Comparison of ENCODE assay signal across 17 cellular contexts in genomic region chr19:16575282-16575681, GRCh38. TPM values are rescaled to one million over a fixed set of nuclear protein-coding genes. Genes with fewer than 3 reads are reported as not detected.
DNase-seq lines count a peak whose midpoint lies in the region; ATAC-seq and TF ChIP-seq lines count a peak whose summit lies in the region.
"Had no signal": no experiment of that assay in that cellular context is flagged by ENCODE, and none has a peak within 500 bp of the region (broad histone marks: within the 10 kb centered on the region; RNA-seq: fewer than 3 reads in every experiment).

No MANE protein-coding gene starts in this region.

- 97 to 100% methylated on average over 2 of the region's 2 CpGs for WGBS in GM23248 (ENCODE audit: low coverage in 1 of 2, low lambda C conversion rate in 2 of 2, missing lambda C conversion rate in 2 of 2), 2 experiments

- no peak overlapping the region for H3K4me2 ChIP-seq in GM23248 (ENCODE audit: unreplicated experiment)

- 0 out of 2 replicates have a peak, but pooled peaks cover 6% of the 10 kb centered on the region for H3F3A ChIP-seq in GM23248 (ENCODE audit: insufficient read depth)

- H3K4me3 ChIP-seq in lower lobe of right lung (no peak overlapping the region), GM23248 (no peak overlapping the region)
- H3K4me3 ChIP-seq: right atrium auricular region, vagina had no signal

- peaks cover 96% of the 10 kb centered on the region for H3K79me2 ChIP-seq in GM23248 (ENCODE audit: insufficient read depth)

- no peak for ATAC-seq in stimulated activated memory B cell treated with anti-CD40 and anti-IgM and Interleukin-4, amounts not matched to agents 10 μg/mL and 1 μg/mL and 100 μg/mL, for 72 hours
- ATAC-seq in lower lobe of right lung (no peak), HG03342 (IDR thresholded peaks at IDR 0.05; ENCODE audit: unreplicated experiment) (no peak)

- peak overlapping the region; percentile 51 for H3K4me3 Mint-ChIP-seq in activated naive CD4-positive, alpha-beta T cell treated with anti-CD3 and anti-CD28 coated beads, Interleukin-2, amount 50 U/mL, for 24 hours
- peak overlapping the region; percentile 14 for H3K4me3 Mint-ChIP-seq in endothelial cell (ENCODE audit: unreplicated experiment)
- H3K4me3 Mint-ChIP-seq in stimulated activated memory B cell treated with anti-CD40 and anti-IgM and Interleukin-4, amounts not matched to agents 10 μg/mL and 1 μg/mL and 100 μg/mL, for 72 hours: peak overlapping the region; percentile 30

- in situ Hi-C loops in GM23248 (cut with MboI): no loop called here

- DNase-seq in activated naive CD4-positive, alpha-beta T cell treated with Interleukin-2 at 50 U/mL for 16 hours: no peak
- DNase-seq in endothelial cell (ENCODE audit: low spot score): no peak
- no peak for DNase-seq in lower lobe of right lung
- no peak for DNase-seq in GM23248
- DNase-seq: Caco-2, hypothalamus, kidney glomerular epithelial cell, mesendoderm, NCI-H1436 treated with DMSO at 0.1 percent for 48 hours, NCI-H82, RPMI8226 had no signal

- H3K27me3 Mint-ChIP-seq in activated naive CD4-positive, alpha-beta T cell treated with anti-CD3 and anti-CD28 coated beads, Interleukin-2, amount 50 U/mL, for 24 hours: no peaks in the 10 kb centered on the region
- H3K27me3 Mint-ChIP-seq in endothelial cell (ENCODE audit: unreplicated experiment): peaks cover 15% of the 10 kb centered on the region
- H3K27me3 Mint-ChIP-seq in stimulated activated memory B cell treated with anti-CD40 and anti-IgM and Interleukin-4, amounts not matched to agents 10 μg/mL and 1 μg/mL and 100 μg/mL, for 72 hours: no peaks in the 10 kb centered on the region

- H3K4me1 ChIP-seq in lower lobe of right lung: peaks cover 47% of the 10 kb centered on the region
- H3K4me1 ChIP-seq in GM23248 (ENCODE audit: insufficient read depth): peaks cover 12% of the 10 kb centered on the region

- peaks cover 4% of the 10 kb centered on the region for H3K36me3 Mint-ChIP-seq in activated naive CD4-positive, alpha-beta T cell treated with anti-CD3 and anti-CD28 coated beads, Interleukin-2, amount 50 U/mL, for 24 hours
- H3K36me3 Mint-ChIP-seq in endothelial cell (ENCODE audit: low read depth, unreplicated experiment): peaks cover 18% of the 10 kb centered on the region
- H3K36me3 Mint-ChIP-seq in stimulated activated memory B cell treated with anti-CD40 and anti-IgM and Interleukin-4, amounts not matched to agents 10 μg/mL and 1 μg/mL and 100 μg/mL, for 72 hours: peaks cover 21% of the 10 kb centered on the region

- H3K27ac Mint-ChIP-seq in activated naive CD4-positive, alpha-beta T cell treated with anti-CD3 and anti-CD28 coated beads, Interleukin-2, amount 50 U/mL, for 24 hours: peak overlapping the region; percentile 82
- peak overlapping the region; percentile 3 for H3K27ac Mint-ChIP-seq in endothelial cell (ENCODE audit: unreplicated experiment)
- H3K27ac Mint-ChIP-seq in stimulated activated memory B cell treated with anti-CD40 and anti-IgM and Interleukin-4, amounts not matched to agents 10 μg/mL and 1 μg/mL and 100 μg/mL, for 72 hours: peak overlapping the region; percentile 53

- H3K9me3 Mint-ChIP-seq in activated naive CD4-positive, alpha-beta T cell treated with anti-CD3 and anti-CD28 coated beads, Interleukin-2, amount 50 U/mL, for 24 hours: no peaks in the 10 kb centered on the region
- no peaks in the 10 kb centered on the region for H3K9me3 Mint-ChIP-seq in endothelial cell (ENCODE audit: unreplicated experiment)
- no peaks in the 10 kb centered on the region for H3K9me3 Mint-ChIP-seq in stimulated activated memory B cell treated with anti-CD40 and anti-IgM and Interleukin-4, amounts not matched to agents 10 μg/mL and 1 μg/mL and 100 μg/mL, for 72 hours

- H3K27me3 ChIP-seq in lower lobe of right lung (ENCODE audit: low read depth) (no peaks in the 10 kb centered on the region), GM23248 (replicated peaks; ENCODE audit: insufficient read depth) (no peaks in the 10 kb centered on the region)
- H3K27me3 ChIP-seq: right atrium auricular region, vagina had no signal

- H3K36me3 ChIP-seq in lower lobe of right lung (peaks cover 60% of the 10 kb centered on the region), GM23248 (ENCODE audit: low read depth) (no peaks in the 10 kb centered on the region)

- H3K9me3 ChIP-seq in lower lobe of right lung (no peaks in the 10 kb centered on the region), GM23248 (ENCODE audit: low read depth) (no peaks in the 10 kb centered on the region)
- H3K9me3 ChIP-seq: Caco-2, right atrium auricular region, vagina had no signal

- H2AFZ ChIP-seq in GM23248: no peak overlapping the region

- peaks cover 58% of the 10 kb centered on the region for H3K4me1 Mint-ChIP-seq in activated naive CD4-positive, alpha-beta T cell treated with anti-CD3 and anti-CD28 coated beads, Interleukin-2, amount 50 U/mL, for 24 hours
- peaks cover 15% of the 10 kb centered on the region for H3K4me1 Mint-ChIP-seq in endothelial cell (ENCODE audit: unreplicated experiment)
- peaks cover 67% of the 10 kb centered on the region for H3K4me1 Mint-ChIP-seq in stimulated activated memory B cell treated with anti-CD40 and anti-IgM and Interleukin-4, amounts not matched to agents 10 μg/mL and 1 μg/mL and 100 μg/mL, for 72 hours

- intact Hi-C loops in lower lobe of right lung (cut with DNase I): no loop called here

- TF ChIP-seq CTCF in VCaP (conservative IDR thresholded peaks at IDR 0.05) (no peak), endothelial cell (IDR thresholded peaks at IDR 0.05; ENCODE audit: unreplicated experiment) (no peak), lower lobe of right lung (IDR thresholded peaks at IDR 0.05) (no peak)

- H3K27ac ChIP-seq in VCaP: peak overlapping the region; percentile 100
- no peak overlapping the region for H3K27ac ChIP-seq in lower lobe of right lung
- no peak overlapping the region for H3K27ac ChIP-seq in GM23248
- H3K27ac ChIP-seq: right atrium auricular region, vagina had no signal

- no peaks in the 10 kb centered on the region for H3K9me2 ChIP-seq in GM23248 (ENCODE audit: insufficient read depth)

- H4K20me1 ChIP-seq in GM23248 (ENCODE audit: insufficient read depth): peaks cover 4% of the 10 kb centered on the region; the same call in 1 of the 2 replicates

- H3K9ac ChIP-seq in GM23248: no peak overlapping the region

RNA-seq across cellular contexts. Expression of gene SLC35E1, which starts 3.1 kb away (rescaled TPM):
- total RNA-seq in endothelial cell (ENCODE audit: unreplicated experiment): 29.7 TPM
- 47.3 TPM for total RNA-seq in lower lobe of right lung
- 39.7 and 43.2 TPM in 2 replicates for total RNA-seq in GM23248 (2014; rRNA removed; shearing (Covaris generic))
- polyA plus RNA-seq in GM23248 (2016; fragmentation: Nextera tagmentation; extraction: Ambion mirVana): 35.7 and 38.8 TPM in 2 replicates

RNA-seq across cellular contexts. Expression of gene CHERP, which starts 33.0 kb away (rescaled TPM):
- total RNA-seq in endothelial cell (ENCODE audit: unreplicated experiment) (66.5 TPM), lower lobe of right lung (35.4 TPM)
- total RNA-seq in GM23248 (2014; rRNA removed; shearing (Covaris generic)): 1.4 and 2.9 TPM in 2 replicates
- polyA plus RNA-seq in GM23248 (2016; fragmentation: Nextera tagmentation; extraction: Ambion mirVana): 16.8 and 20.5 TPM in 2 replicates

RNA-seq across cellular contexts. Expression of gene MED26, which starts 52.7 kb away (rescaled TPM):
- total RNA-seq in endothelial cell (ENCODE audit: unreplicated experiment) (13.3 TPM), lower lobe of right lung (11.1 TPM)
- 6.2 and 6.7 TPM in 2 replicates for total RNA-seq in GM23248 (2014; rRNA removed; shearing (Covaris generic))
- polyA plus RNA-seq in GM23248 (2016; fragmentation: Nextera tagmentation; extraction: Ambion mirVana): 3.3 and 4.4 TPM in 2 replicates

Comparison
In these comparisons a context has a peak if more than half of its experiments do, and no peak if none do; other contexts are left out.
1. H3K27ac Mint-ChIP-seq: peak in every context shown above with its lines; median percentile 82 in activated naive CD4-positive, alpha-beta T cell treated with anti-CD3 and anti-CD28 coated beads, Interleukin-2, amount 50 U/mL, for 24 hours; 53 in stimulated activated memory B cell treated with anti-CD40 and anti-IgM and Interleukin-4, amounts not matched to agents 10 μg/mL and 1 μg/mL and 100 μg/mL, for 72 hours; 3 in endothelial cell.